1 cellular context compared by ENCODE assay signal in the genomic region with DNA sequence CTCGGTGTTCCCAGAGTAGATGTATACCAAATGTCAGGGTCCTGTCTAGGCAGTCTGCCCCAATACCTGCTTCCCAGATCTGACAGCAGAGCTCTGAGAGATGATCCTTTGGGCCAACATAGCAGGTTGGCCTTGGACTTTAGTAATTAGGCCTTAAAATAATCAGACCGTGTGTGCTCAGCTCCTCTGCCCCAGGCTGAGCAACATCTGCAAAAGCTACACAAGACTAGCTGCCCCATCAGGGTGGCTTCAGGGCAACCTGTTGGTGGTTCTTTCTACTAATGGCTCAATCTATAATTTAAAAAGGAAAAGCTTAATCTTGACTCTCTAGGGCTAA.
TF ChIP-seq lines count a peak whose summit lies in the region.

No MANE protein-coding gene starts in this region.

TF ChIP-seq in HepG2, 621 proteins besides CTCF, POLR2A, EP300 and RAD21 (continued from another document and continues in another):
- TF ChIP-seq, protein P1, sequence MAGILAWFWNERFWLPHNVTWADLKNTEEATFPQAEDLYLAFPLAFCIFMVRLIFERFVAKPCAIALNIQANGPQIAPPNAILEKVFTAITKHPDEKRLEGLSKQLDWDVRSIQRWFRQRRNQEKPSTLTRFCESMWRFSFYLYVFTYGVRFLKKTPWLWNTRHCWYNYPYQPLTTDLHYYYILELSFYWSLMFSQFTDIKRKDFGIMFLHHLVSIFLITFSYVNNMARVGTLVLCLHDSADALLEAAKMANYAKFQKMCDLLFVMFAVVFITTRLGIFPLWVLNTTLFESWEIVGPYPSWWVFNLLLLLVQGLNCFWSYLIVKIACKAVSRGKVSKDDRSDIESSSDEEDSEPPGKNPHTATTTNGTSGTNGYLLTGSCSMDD (CRISPR knock-in tag; IDR thresholded peaks at IDR 0.05) = no peak
- peak; percentile 55; the same call in 1 of the 2 replicates for TF ChIP-seq PHF21A (CRISPR knock-in tag; IDR thresholded peaks at IDR 0.05)
- 0 out of 2 replicates have a peak, but pooled peaks have one; percentile 28 for TF ChIP-seq GATAD2A (CRISPR knock-in tag; IDR thresholded peaks at IDR 0.05)
- TF ChIP-seq ZFP90 (CRISPR knock-in tag; IDR thresholded peaks at IDR 0.05; ENCODE audit: borderline replicate concordance) = no peak
- TF ChIP-seq PAWR (CRISPR knock-in tag; IDR thresholded peaks at IDR 0.05; ENCODE audit: borderline replicate concordance) = no peak
- TF ChIP-seq ZNF510 (CRISPR knock-in tag; IDR thresholded peaks at IDR 0.05; ENCODE audit: low read depth) = no peak
- TF ChIP-seq, protein P2, sequence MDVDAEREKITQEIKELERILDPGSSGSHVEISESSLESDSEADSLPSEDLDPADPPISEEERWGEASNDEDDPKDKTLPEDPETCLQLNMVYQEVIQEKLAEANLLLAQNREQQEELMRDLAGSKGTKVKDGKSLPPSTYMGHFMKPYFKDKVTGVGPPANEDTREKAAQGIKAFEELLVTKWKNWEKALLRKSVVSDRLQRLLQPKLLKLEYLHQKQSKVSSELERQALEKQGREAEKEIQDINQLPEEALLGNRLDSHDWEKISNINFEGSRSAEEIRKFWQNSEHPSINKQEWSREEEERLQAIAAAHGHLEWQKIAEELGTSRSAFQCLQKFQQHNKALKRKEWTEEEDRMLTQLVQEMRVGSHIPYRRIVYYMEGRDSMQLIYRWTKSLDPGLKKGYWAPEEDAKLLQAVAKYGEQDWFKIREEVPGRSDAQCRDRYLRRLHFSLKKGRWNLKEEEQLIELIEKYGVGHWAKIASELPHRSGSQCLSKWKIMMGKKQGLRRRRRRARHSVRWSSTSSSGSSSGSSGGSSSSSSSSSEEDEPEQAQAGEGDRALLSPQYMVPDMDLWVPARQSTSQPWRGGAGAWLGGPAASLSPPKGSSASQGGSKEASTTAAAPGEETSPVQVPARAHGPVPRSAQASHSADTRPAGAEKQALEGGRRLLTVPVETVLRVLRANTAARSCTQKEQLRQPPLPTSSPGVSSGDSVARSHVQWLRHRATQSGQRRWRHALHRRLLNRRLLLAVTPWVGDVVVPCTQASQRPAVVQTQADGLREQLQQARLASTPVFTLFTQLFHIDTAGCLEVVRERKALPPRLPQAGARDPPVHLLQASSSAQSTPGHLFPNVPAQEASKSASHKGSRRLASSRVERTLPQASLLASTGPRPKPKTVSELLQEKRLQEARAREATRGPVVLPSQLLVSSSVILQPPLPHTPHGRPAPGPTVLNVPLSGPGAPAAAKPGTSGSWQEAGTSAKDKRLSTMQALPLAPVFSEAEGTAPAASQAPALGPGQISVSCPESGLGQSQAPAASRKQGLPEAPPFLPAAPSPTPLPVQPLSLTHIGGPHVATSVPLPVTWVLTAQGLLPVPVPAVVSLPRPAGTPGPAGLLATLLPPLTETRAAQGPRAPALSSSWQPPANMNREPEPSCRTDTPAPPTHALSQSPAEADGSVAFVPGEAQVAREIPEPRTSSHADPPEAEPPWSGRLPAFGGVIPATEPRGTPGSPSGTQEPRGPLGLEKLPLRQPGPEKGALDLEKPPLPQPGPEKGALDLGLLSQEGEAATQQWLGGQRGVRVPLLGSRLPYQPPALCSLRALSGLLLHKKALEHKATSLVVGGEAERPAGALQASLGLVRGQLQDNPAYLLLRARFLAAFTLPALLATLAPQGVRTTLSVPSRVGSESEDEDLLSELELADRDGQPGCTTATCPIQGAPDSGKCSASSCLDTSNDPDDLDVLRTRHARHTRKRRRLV (CRISPR knock-in tag; IDR thresholded peaks at IDR 0.05) = no peak
- TF ChIP-seq NR2F6 (IDR thresholded peaks at IDR 0.05) = no peak
- TF ChIP-seq NR2F6 (CRISPR knock-in tag; IDR thresholded peaks at IDR 0.05) = no peak
- TF ChIP-seq DPF2 (CRISPR knock-in tag; IDR thresholded peaks at IDR 0.05; ENCODE audit: borderline replicate concordance, low read depth) = 0 out of 2 replicates have a peak, but pooled peaks have one; percentile 37
- no peak for TF ChIP-seq BORCS8-MEF2B (CRISPR knock-in tag; IDR thresholded peaks at IDR 0.05)
- TF ChIP-seq ZNF616 (CRISPR knock-in tag; IDR thresholded peaks at IDR 0.05; ENCODE audit: low read depth) = no peak
- TF ChIP-seq ZMYM4 (CRISPR knock-in tag; IDR thresholded peaks at IDR 0.05) = peak; percentile 55; the same call in 1 of the 2 replicates
- TF ChIP-seq ZEB1 (IDR thresholded peaks at IDR 0.05; ENCODE audit: insufficient replicate concordance, low read depth) = no peak
- TF ChIP-seq, protein P3, sequence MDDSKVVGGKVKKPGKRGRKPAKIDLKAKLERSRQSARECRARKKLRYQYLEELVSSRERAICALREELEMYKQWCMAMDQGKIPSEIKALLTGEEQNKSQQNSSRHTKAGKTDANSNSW (CRISPR knock-in tag; IDR thresholded peaks at IDR 0.05; ENCODE audit: borderline replicate concordance) = no peak
- no peak for TF ChIP-seq TEAD3 (CRISPR knock-in tag; optimal IDR thresholded peaks at IDR 0.05; ENCODE audit: borderline replicate concordance)
- no peak for TF ChIP-seq ZMAT3 (CRISPR knock-in tag; conservative IDR thresholded peaks at IDR 0.05)
- TF ChIP-seq REPIN1 (CRISPR knock-in tag; IDR thresholded peaks at IDR 0.05; ENCODE audit: borderline replicate concordance, low read depth) = no peak
- no peak for TF ChIP-seq SNRNP70 (IDR thresholded peaks at IDR 0.05; ENCODE audit: low read depth, low read length)
- TF ChIP-seq IRF9 (CRISPR knock-in tag; IDR thresholded peaks at IDR 0.05; ENCODE audit: borderline replicate concordance) = no peak
- TF ChIP-seq ZNF773 (CRISPR knock-in tag; IDR thresholded peaks at IDR 0.05; ENCODE audit: borderline replicate concordance) = no peak
- TF ChIP-seq ZNF749 (CRISPR knock-in tag; IDR thresholded peaks at IDR 0.05; ENCODE audit: borderline replicate concordance) = no peak
- no peak for TF ChIP-seq TP53 (CRISPR knock-in tag; conservative IDR thresholded peaks at IDR 0.05)
- no peak for TF ChIP-seq ZBTB7B (CRISPR knock-in tag; IDR thresholded peaks at IDR 0.05)
- 0 out of 2 replicates have a peak, but pooled peaks have one; percentile 12 for TF ChIP-seq SIX4 (CRISPR knock-in tag; IDR thresholded peaks at IDR 0.05)
- TF ChIP-seq TSC22D2 (CRISPR knock-in tag; IDR thresholded peaks at IDR 0.05; ENCODE audit: borderline replicate concordance) = no peak
- no peak for TF ChIP-seq HOXA5 (CRISPR knock-in tag; IDR thresholded peaks at IDR 0.05)
- TF ChIP-seq SP1 (IDR thresholded peaks at IDR 0.05) = no peak
- TF ChIP-seq SP1 (CRISPR knock-in tag; IDR thresholded peaks at IDR 0.05) = no peak
- TF ChIP-seq, protein P4, sequence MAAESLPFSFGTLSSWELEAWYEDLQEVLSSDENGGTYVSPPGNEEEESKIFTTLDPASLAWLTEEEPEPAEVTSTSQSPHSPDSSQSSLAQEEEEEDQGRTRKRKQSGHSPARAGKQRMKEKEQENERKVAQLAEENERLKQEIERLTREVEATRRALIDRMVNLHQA (CRISPR knock-in tag; IDR thresholded peaks at IDR 0.05) = no peak
- 0 out of 2 replicates have a peak, but pooled peaks have one; percentile 17 for TF ChIP-seq SMC3 (IDR thresholded peaks at IDR 0.05; ENCODE audit: low read length)
- no peak for TF ChIP-seq PRPF4 (IDR thresholded peaks at IDR 0.05; ENCODE audit: low read depth, low read length, poor library complexity, severe bottlenecking)
- no peak for TF ChIP-seq ZNF326 (CRISPR knock-in tag; IDR thresholded peaks at IDR 0.05; ENCODE audit: borderline replicate concordance)
- TF ChIP-seq MIER3 (CRISPR knock-in tag; IDR thresholded peaks at IDR 0.05; ENCODE audit: borderline replicate concordance) = no peak
- no peak for TF ChIP-seq ZNF230 (CRISPR knock-in tag; IDR thresholded peaks at IDR 0.05)
- TF ChIP-seq KDM4B (CRISPR knock-in tag; IDR thresholded peaks at IDR 0.05) = no peak
- TF ChIP-seq, protein P5, sequence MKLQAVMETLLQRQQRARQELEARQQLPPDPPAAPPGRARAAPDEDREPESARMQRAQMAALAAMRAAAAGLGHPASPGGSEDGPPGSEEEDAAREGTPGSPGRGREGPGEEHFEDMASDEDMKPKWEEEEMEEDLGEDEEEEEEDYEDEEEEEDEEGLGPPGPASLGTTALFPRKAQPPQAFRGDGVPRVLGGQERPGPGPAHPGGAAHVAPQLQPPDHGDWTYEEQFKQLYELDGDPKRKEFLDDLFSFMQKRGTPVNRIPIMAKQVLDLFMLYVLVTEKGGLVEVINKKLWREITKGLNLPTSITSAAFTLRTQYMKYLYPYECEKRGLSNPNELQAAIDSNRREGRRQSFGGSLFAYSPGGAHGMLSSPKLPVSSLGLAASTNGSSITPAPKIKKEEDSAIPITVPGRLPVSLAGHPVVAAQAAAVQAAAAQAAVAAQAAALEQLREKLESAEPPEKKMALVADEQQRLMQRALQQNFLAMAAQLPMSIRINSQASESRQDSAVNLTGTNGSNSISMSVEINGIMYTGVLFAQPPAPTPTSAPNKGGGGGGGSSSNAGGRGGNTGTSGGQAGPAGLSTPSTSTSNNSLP (IDR thresholded peaks at IDR 0.05; ENCODE audit: low read depth, low read length) = no peak
- no peak for TF ChIP-seq ZNF335 (CRISPR knock-in tag; IDR thresholded peaks at IDR 0.05)
- TF ChIP-seq, protein P6, sequence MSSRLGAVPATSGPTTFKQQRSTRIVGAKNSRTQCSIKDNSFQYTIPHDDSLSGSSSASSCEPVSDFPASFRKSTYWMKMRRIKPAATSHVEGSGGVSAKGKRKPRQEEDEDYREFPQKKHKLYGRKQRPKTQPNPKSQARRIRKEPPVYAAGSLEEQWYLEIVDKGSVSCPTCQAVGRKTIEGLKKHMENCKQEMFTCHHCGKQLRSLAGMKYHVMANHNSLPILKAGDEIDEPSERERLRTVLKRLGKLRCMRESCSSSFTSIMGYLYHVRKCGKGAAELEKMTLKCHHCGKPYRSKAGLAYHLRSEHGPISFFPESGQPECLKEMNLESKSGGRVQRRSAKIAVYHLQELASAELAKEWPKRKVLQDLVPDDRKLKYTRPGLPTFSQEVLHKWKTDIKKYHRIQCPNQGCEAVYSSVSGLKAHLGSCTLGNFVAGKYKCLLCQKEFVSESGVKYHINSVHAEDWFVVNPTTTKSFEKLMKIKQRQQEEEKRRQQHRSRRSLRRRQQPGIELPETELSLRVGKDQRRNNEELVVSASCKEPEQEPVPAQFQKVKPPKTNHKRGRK (CRISPR knock-in tag; IDR thresholded peaks at IDR 0.05) = no peak
- no peak for TF ChIP-seq ZNF562 (CRISPR knock-in tag; IDR thresholded peaks at IDR 0.05; ENCODE audit: borderline replicate concordance)
- no peak for TF ChIP-seq ATM (IDR thresholded peaks at IDR 0.05; ENCODE audit: borderline replicate concordance)
- TF ChIP-seq ZNF451 (CRISPR knock-in tag; IDR thresholded peaks at IDR 0.05) = no peak
- TF ChIP-seq LCORL (IDR thresholded peaks at IDR 0.05) = no peak
- TF ChIP-seq LCORL (CRISPR knock-in tag; IDR thresholded peaks at IDR 0.05) = peak; percentile 66
- TF ChIP-seq, protein P7, sequence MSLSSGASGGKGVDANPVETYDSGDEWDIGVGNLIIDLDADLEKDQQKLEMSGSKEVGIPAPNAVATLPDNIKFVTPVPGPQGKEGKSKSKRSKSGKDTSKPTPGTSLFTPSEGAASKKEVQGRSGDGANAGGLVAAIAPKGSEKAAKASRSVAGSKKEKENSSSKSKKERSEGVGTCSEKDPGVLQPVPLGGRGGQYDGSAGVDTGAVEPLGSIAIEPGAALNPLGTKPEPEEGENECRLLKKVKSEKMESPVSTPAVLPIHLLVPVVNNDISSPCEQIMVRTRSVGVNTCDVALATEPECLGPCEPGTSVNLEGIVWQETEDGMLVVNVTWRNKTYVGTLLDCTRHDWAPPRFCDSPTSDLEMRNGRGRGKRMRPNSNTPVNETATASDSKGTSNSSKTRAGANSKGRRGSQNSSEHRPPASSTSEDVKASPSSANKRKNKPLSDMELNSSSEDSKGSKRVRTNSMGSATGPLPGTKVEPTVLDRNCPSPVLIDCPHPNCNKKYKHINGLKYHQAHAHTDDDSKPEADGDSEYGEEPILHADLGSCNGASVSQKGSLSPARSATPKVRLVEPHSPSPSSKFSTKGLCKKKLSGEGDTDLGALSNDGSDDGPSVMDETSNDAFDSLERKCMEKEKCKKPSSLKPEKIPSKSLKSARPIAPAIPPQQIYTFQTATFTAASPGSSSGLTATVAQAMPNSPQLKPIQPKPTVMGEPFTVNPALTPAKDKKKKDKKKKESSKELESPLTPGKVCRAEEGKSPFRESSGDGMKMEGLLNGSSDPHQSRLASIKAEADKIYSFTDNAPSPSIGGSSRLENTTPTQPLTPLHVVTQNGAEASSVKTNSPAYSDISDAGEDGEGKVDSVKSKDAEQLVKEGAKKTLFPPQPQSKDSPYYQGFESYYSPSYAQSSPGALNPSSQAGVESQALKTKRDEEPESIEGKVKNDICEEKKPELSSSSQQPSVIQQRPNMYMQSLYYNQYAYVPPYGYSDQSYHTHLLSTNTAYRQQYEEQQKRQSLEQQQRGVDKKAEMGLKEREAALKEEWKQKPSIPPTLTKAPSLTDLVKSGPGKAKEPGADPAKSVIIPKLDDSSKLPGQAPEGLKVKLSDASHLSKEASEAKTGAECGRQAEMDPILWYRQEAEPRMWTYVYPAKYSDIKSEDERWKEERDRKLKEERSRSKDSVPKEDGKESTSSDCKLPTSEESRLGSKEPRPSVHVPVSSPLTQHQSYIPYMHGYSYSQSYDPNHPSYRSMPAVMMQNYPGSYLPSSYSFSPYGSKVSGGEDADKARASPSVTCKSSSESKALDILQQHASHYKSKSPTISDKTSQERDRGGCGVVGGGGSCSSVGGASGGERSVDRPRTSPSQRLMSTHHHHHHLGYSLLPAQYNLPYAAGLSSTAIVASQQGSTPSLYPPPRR (CRISPR knock-in tag; IDR thresholded peaks at IDR 0.05; ENCODE audit: borderline replicate concordance) = no peak
- TF ChIP-seq ZNF800 (CRISPR knock-in tag; IDR thresholded peaks at IDR 0.05) = no peak
- no peak for TF ChIP-seq DNMT3B (CRISPR knock-in tag; conservative IDR thresholded peaks at IDR 0.05)
- no peak for TF ChIP-seq ZNF343 (CRISPR knock-in tag; IDR thresholded peaks at IDR 0.05)
